16 cellular contexts compared by ENCODE assay signal in the genomic region with DNA sequence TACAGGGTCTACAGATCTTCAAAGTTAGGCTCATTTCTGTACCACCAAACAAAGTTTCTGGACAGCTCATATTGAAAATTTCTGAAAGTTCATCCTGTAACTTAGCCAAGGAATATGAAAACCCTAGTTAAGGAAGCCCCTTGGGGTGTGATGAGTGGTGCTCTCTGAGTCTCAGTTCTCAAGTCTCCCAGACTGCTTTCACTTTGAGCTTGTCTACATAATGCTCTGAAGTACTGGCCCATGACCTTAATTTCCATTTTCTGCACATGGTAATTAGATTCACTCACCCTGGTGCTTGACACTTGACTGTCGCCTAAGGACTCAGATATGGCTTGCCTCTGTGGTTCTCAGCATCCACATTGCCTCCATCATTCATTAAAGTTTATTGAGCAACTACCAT. TPM values are rescaled to one million over a fixed set of nuclear protein-coding genes. Genes with fewer than 3 reads are reported as not detected.
DNase-seq lines count a peak whose midpoint lies in the region; ATAC-seq and TF ChIP-seq lines count a peak whose summit lies in the region.
"Had no signal": no experiment of that assay in that cellular context is flagged by ENCODE, and none has a peak within 500 bp of the region (broad histone marks: within the 10 kb centered on the region; RNA-seq: fewer than 3 reads in every experiment).

No MANE protein-coding gene starts in this region.

- TF ChIP-seq CTCF in heart left ventricle (IDR thresholded peaks at IDR 0.05), result no peak

- H3K36me3 ChIP-seq in heart left ventricle, result no peaks in the 10 kb centered on the region
- H3K36me3 ChIP-seq: colonic mucosa, sigmoid colon, SJCRH30, vagina had no signal

- intact Hi-C loops in heart left ventricle (cut with DNase I), result no loop called here

- TF ChIP-seq POLR2A in heart left ventricle (IDR thresholded peaks at IDR 0.05), result no peak

- no peak overlapping the region for H3K27ac ChIP-seq in heart left ventricle
- H3K27ac ChIP-seq: colonic mucosa, sigmoid colon, SJCRH30, vagina had no signal

- H3K27me3 ChIP-seq in heart left ventricle, result peaks cover 0 to 26% (median 0%) of the 10 kb centered on the region in 9 donors
- H3K27me3 ChIP-seq: colonic mucosa, sigmoid colon, SJCRH30, vagina had no signal

- H3K4me3 ChIP-seq in heart left ventricle, result no peak overlapping the region
- H3K4me3 ChIP-seq: colonic mucosa, sigmoid colon, SJCRH30, vagina had no signal

- H3K9me3 ChIP-seq in heart left ventricle, result no peaks in the 10 kb centered on the region
- H3K9me3 ChIP-seq: colonic mucosa, sigmoid colon, SJCRH30, vagina had no signal

- WGBS in heart left ventricle, 4 donors, result 60 to 79% (median 70%) methylated on average over 1 of the region's 1 CpG

- H3K4me1 ChIP-seq in heart left ventricle, result no peaks in the 10 kb centered on the region
- H3K4me1 ChIP-seq: colonic mucosa, sigmoid colon, SJCRH30, vagina had no signal

- no peak for DNase-seq in NCI-H187 (lab: John Stamatoyannopoulos, UW)
- DNase-seq in NCI-H2081 (lab: John Stamatoyannopoulos, UW), result no peak
- DNase-seq in heart left ventricle, result no peak
- no peak for DNase-seq in putamen (ENCODE audit: low spot score)
- DNase-seq: activated CD4-positive, alpha-beta memory T cell treated with anti-CD3 and anti-CD28 coated beads for 36 hours; colonic mucosa; NCI-H2029; sigmoid colon; SJCRH30; stimulated activated naive CD4-positive, alpha-beta T cell treated with Interleukin-2 at 50 U/mL for 16 hours had no signal

- ATAC-seq in GM18861 (IDR thresholded peaks at IDR 0.05; ENCODE audit: unreplicated experiment) (peak; percentile 89), GM21447 (IDR thresholded peaks at IDR 0.05; ENCODE audit: unreplicated experiment) (peak; percentile 96), HG02970 (IDR thresholded peaks at IDR 0.05; ENCODE audit: low FRiP score, unreplicated experiment) (peak; percentile 75), HG03457 (IDR thresholded peaks at IDR 0.05; ENCODE audit: unreplicated experiment) (peak; percentile 92), heart left ventricle (no peak)
- ATAC-seq: esophagus mucosa had no signal

RNA-seq across cellular contexts. Expression of a gene that starts 51.7 kb away (rescaled TPM):
- total RNA-seq in heart left ventricle, result 1 to 10 TPM in 6 of 9 donors, under 1 TPM in 3; 0.52 to 3.3 (median 1.3) TPM
- under 1 TPM; 0.38 to 0.54 TPM for polyA plus RNA-seq in heart left ventricle

Comparison
In these comparisons a context has a peak if more than half of its experiments do, and no peak if none do; other contexts are left out.
1. ATAC-seq: peak in GM18861 (single experiment), GM21447 (single experiment), HG02970 (single experiment) and HG03457 (single experiment); none in heart left ventricle (0 of 4).